In genomic region chr14:29814153-29815057, GRCh38 we compare ENCODE assay signal across 14 cellular contexts.
DNase-seq lines count a peak whose midpoint lies in the region; ATAC-seq lines count a peak whose summit lies in the region.
"Had no signal": no experiment of that assay in that cellular context is flagged by ENCODE, and none has a peak within 500 bp of the region (broad histone marks: within the 10 kb centered on the region; RNA-seq: fewer than 3 reads in every experiment).

No MANE protein-coding gene starts in this region.

- ATAC-seq in GM18502 (IDR thresholded peaks at IDR 0.05; ENCODE audit: poor library complexity, unreplicated experiment), result no peak
- ATAC-seq in HG03139 (IDR thresholded peaks at IDR 0.05; ENCODE audit: unreplicated experiment), result no peak
- ATAC-seq: activated T-helper 17 cell treated with anti-CD3 and anti-CD28 coated beads, Interleukin-2, amount 50 U/mL, for 72 hours; esophagus mucosa had no signal

- DNase-seq in NCI-H2081 (lab: John Stamatoyannopoulos, UW) (peak; percentile 45 to 76), amygdala (lab: John Stamatoyannopoulos, UW) (peak in 52 of 56 donors; percentile 5 to 84 (median 54)), hippocampal formation (lab: John Stamatoyannopoulos, UW) (peak; percentile 64 to 71), superior temporal gyrus (ENCODE audit: extremely low spot score) (peak; percentile 87), HCEC 1CT (no peak)
- no peak for DNase-seq in effector CD4-positive, alpha-beta T cell
- DNase-seq: central memory CD4-positive, alpha-beta T cell; H9; NCI-H2227 treated with DMSO at 0.1 percent for 48 hours; stimulated activated naive CD4-positive, alpha-beta T cell treated with Interleukin-2 at 50 U/mL for 16 hours had no signal

Comparison
In these comparisons a context has a peak if more than half of its experiments do, and no peak if none do; other contexts are left out.
1. DNase-seq: peak in NCI-H2081 (2 of 2), amygdala (52 of 56), hippocampal formation (2 of 2) and superior temporal gyrus (single experiment); none in effector CD4-positive, alpha-beta T cell (single experiment) and HCEC 1CT (single experiment).